23 cellular contexts compared by ENCODE assay signal in genomic region chr19:39377373-39378362, GRCh38. TPM values are rescaled to one million over a fixed set of nuclear protein-coding genes. Genes with fewer than 3 reads are reported as not detected.
DNase-seq lines count a peak whose midpoint lies in the region; ATAC-seq and TF ChIP-seq lines count a peak whose summit lies in the region.
"Had no signal": no experiment of that assay in that cellular context is flagged by ENCODE, and none has a peak within 500 bp of the region (broad histone marks: within the 10 kb centered on the region; RNA-seq: fewer than 3 reads in every experiment).

No MANE protein-coding gene starts in this region.

- no peaks in the 10 kb centered on the region for H3K27me3 Mint-ChIP-seq in activated T-cell treated with anti-CD3 and anti-CD28 coated beads, Interleukin-2, amount 50 U/mL, for 24 hours
- H3K27me3 Mint-ChIP-seq in activated T-cell treated with anti-CD3 and anti-CD28 coated beads, Interleukin-2, amount 50 U/mL, for 72 hours (ENCODE audit: low read depth) = no peaks in the 10 kb centered on the region
- no peaks in the 10 kb centered on the region for H3K27me3 Mint-ChIP-seq in H9 (ENCODE audit: low read depth)

- H2BK15ac ChIP-seq in mesenchymal stem cell (ENCODE audit: low read depth, poor library complexity, severe bottlenecking) = no peak overlapping the region
- H2BK15ac ChIP-seq in H9 (ENCODE audit: low read depth, low read length) = no peak overlapping the region

- H2BK120ac ChIP-seq in mesenchymal stem cell (ENCODE audit: low read depth, low read length) (no peak overlapping the region), H9 (ENCODE audit: low read depth, low read length, poor library complexity, severe bottlenecking) (no peak overlapping the region)

- peak overlapping the region; percentile 48 for H3K27ac Mint-ChIP-seq in activated T-cell treated with anti-CD3 and anti-CD28 coated beads, Interleukin-2, amount 50 U/mL, for 24 hours
- no peak overlapping the region for H3K27ac Mint-ChIP-seq in activated T-cell treated with anti-CD3 and anti-CD28 coated beads, Interleukin-2, amount 50 U/mL, for 72 hours
- H3K27ac Mint-ChIP-seq in H9 = no peak overlapping the region

- H3K9me3 ChIP-seq in mesenchymal stem cell (ENCODE audit: control insufficient read depth, low read length) (no peaks in the 10 kb centered on the region), H9 (ENCODE audit: control insufficient read depth, low read depth, low read length) (no peaks in the 10 kb centered on the region)
- H3K9me3 ChIP-seq: Peyer's patch, SJCRH30 had no signal

- H3K36me3 Mint-ChIP-seq in activated T-cell treated with anti-CD3 and anti-CD28 coated beads, Interleukin-2, amount 50 U/mL, for 24 hours (ENCODE audit: low read depth) = peaks cover 88% of the 10 kb centered on the region
- peaks cover 3 to 20% of the 10 kb centered on the region in 2 donors for H3K36me3 Mint-ChIP-seq in activated T-cell treated with anti-CD3 and anti-CD28 coated beads, Interleukin-2, amount 50 U/mL, for 72 hours (ENCODE audit: insufficient read depth in 2 of 2)
- peaks cover 54 to 87% (median 82%) of the 10 kb centered on the region in 3 experiments; a peak in 6 of 7 replicates for H3K36me3 Mint-ChIP-seq in H9 (ENCODE audit: insufficient read depth in 1 of 3, low read depth in 3 of 3)

- H4K8ac ChIP-seq in mesenchymal stem cell (ENCODE audit: low read length) (no peak overlapping the region), H9 (replicated peaks; ENCODE audit: insufficient read length, low read depth, low read length) (no peak overlapping the region)

- H3K4ac ChIP-seq in mesenchymal stem cell (ENCODE audit: low read depth in 1 of 2, low read length in 2 of 2) (no peak overlapping the region), H9 (ENCODE audit: low read depth, low read length) (no peak overlapping the region)

- intact Hi-C loops in dorsolateral prefrontal cortex (cut with DNase I) = no loop called here

- no peak overlapping the region for H3K56ac ChIP-seq in H9 (ENCODE audit: insufficient read length, low read depth, low read length)

- H3K4me1 Mint-ChIP-seq in activated T-cell treated with anti-CD3 and anti-CD28 coated beads, Interleukin-2, amount 50 U/mL, for 24 hours (ENCODE audit: low read depth) = no peaks in the 10 kb centered on the region
- H3K4me1 Mint-ChIP-seq in activated T-cell treated with anti-CD3 and anti-CD28 coated beads, Interleukin-2, amount 50 U/mL, for 72 hours (ENCODE audit: low read depth) = no peaks in the 10 kb centered on the region
- no peaks in the 10 kb centered on the region for H3K4me1 Mint-ChIP-seq in H9

- peaks cover 86 to 92% of the 10 kb centered on the region in 2 experiments for H3K36me3 ChIP-seq in mesenchymal stem cell (ENCODE audit: control insufficient read depth in 1 of 2, insufficient read depth in 2 of 2, low read depth in 1 of 2, low read length in 2 of 2)

- H3K4me2 ChIP-seq in mesenchymal stem cell (ENCODE audit: low read length, poor library complexity, severe bottlenecking) (no peak overlapping the region), H9 (ENCODE audit: insufficient read depth, insufficient read length, low read length) (no peak overlapping the region)

- H2BK12ac ChIP-seq in mesenchymal stem cell (ENCODE audit: low read length in 2 of 2) (no peak overlapping the region), H9 (ENCODE audit: insufficient read length, low read depth, low read length) (no peak overlapping the region)

- H3K4me3 Mint-ChIP-seq in activated T-cell treated with anti-CD3 and anti-CD28 coated beads, Interleukin-2, amount 50 U/mL, for 24 hours = no peak overlapping the region
- H3K4me3 Mint-ChIP-seq in activated T-cell treated with anti-CD3 and anti-CD28 coated beads, Interleukin-2, amount 50 U/mL, for 72 hours = no peak overlapping the region
- no peak overlapping the region for H3K4me3 Mint-ChIP-seq in H9

- H2BK5ac ChIP-seq in mesenchymal stem cell (ENCODE audit: low read depth, low read length, poor library complexity, severe bottlenecking) = no peak overlapping the region
- H2BK5ac ChIP-seq in H9 (ENCODE audit: insufficient read length, low read length) = no peak overlapping the region

- no peaks in the 10 kb centered on the region for H3K23me2 ChIP-seq in H9 (ENCODE audit: insufficient read length, low read depth, low read length, poor library complexity, severe bottlenecking)

- H3T11ph ChIP-seq in H9 (ENCODE audit: low read length) = no peak overlapping the region

- H3K79me1 ChIP-seq in mesenchymal stem cell (replicated peaks; ENCODE audit: low read length, poor library complexity, severe bottlenecking) (peaks cover 31% of the 10 kb centered on the region), H9 (ENCODE audit: insufficient read depth, low read depth, low read length, poor library complexity, severe bottlenecking) (no peaks in the 10 kb centered on the region)

- H4K5ac ChIP-seq in H9 (ENCODE audit: insufficient read length, low read depth, low read length) = no peak overlapping the region

- H3K4me3 ChIP-seq in dorsolateral prefrontal cortex (no peak overlapping the region), mesenchymal stem cell (ENCODE audit: insufficient read depth in 1 of 2, low read depth in 1 of 2, low read length in 2 of 2) (peak overlapping the region in 1 of 2 experiments; percentile 14)
- H3K4me3 ChIP-seq: Peyer's patch, SJCRH30 had no signal

- peaks cover 2% of the 10 kb centered on the region for H4K20me1 ChIP-seq in H9 (ENCODE audit: control insufficient read depth, insufficient read depth, insufficient read length)

- H3K79me2 ChIP-seq in H9 (ENCODE audit: insufficient read depth, low read length) = no peaks in the 10 kb centered on the region

- H3K27ac ChIP-seq in dorsolateral prefrontal cortex = peak overlapping the region in 30 of 59 donors; percentile 3 to 98 (median 42)
- no peak overlapping the region for H3K27ac ChIP-seq in mesenchymal stem cell (ENCODE audit: low read length, poor library complexity, severe bottlenecking)
- H3K27ac ChIP-seq in temporal lobe (ENCODE audit: low read depth, low read length) = peak overlapping the region; percentile 14
- no peak overlapping the region for H3K27ac ChIP-seq in H9 (ENCODE audit: insufficient read length, low read depth, low read length)
- H3K27ac ChIP-seq: 22Rv1, C4-2B, Peyer's patch, SJCRH30 had no signal

- no peak overlapping the region for H3K18ac ChIP-seq in mesenchymal stem cell (ENCODE audit: low read depth in 1 of 2, low read length in 2 of 2)
- H3K18ac ChIP-seq in H9 (ENCODE audit: insufficient read length, low read depth, low read length) = no peak overlapping the region

- H3K23ac ChIP-seq in mesenchymal stem cell (ENCODE audit: low read length in 2 of 2) (no peak overlapping the region), H9 (ENCODE audit: insufficient read length, low read depth, low read length) (no peak overlapping the region)

- 96% methylated on average over 18 of the region's 18 CpGs for WGBS in mesenchymal stem cell
- no CpG with 5 or more reads among the region's 18 CpGs for WGBS in H9 (ENCODE audit: extremely low coverage, insufficient read length, low lambda C conversion rate)

- no peaks in the 10 kb centered on the region for H3K9me3 Mint-ChIP-seq in activated T-cell treated with anti-CD3 and anti-CD28 coated beads, Interleukin-2, amount 50 U/mL, for 24 hours
- no peaks in the 10 kb centered on the region for H3K9me3 Mint-ChIP-seq in activated T-cell treated with anti-CD3 and anti-CD28 coated beads, Interleukin-2, amount 50 U/mL, for 72 hours
- no peaks in the 10 kb centered on the region for H3K9me3 Mint-ChIP-seq in H9

- no peaks in the 10 kb centered on the region for H3K27me3 ChIP-seq in dorsolateral prefrontal cortex
- no peaks in the 10 kb centered on the region for H3K27me3 ChIP-seq in mesenchymal stem cell (ENCODE audit: control insufficient read depth in 1 of 2, insufficient read depth in 1 of 2, low read length in 2 of 2)
- no peaks in the 10 kb centered on the region for H3K27me3 ChIP-seq in H9 (ENCODE audit: insufficient read depth, low read length)
- H3K27me3 ChIP-seq: Peyer's patch, SJCRH30 had no signal

- DNase-seq in activated T-cell treated with anti-CD3 and anti-CD28 coated beads, Interleukin-2, amount 50 U/mL, for 24 hours = no peak
- DNase-seq in activated T-cell treated with anti-CD3 and anti-CD28 coated beads, Interleukin-2, amount 50 U/mL, for 72 hours = no peak
- DNase-seq in dorsolateral prefrontal cortex = no peak
- no peak for DNase-seq in mesenchymal stem cell
- DNase-seq in middle frontal gyrus (ENCODE audit: extremely low spot score, low spot score) = no peak
- DNase-seq in H9 = no peak
- DNase-seq in NOMO-1 treated with dmso at 0.1 percent for 144 hours (lab: John Stamatoyannopoulos, UW; ENCODE audit: unreplicated experiment) = no peak
- DNase-seq: ACHN, AML-193, DMS53, GDM1, KBM-7, MM.1S, NCI-H1092, NCI-H1436, NCI-H1930, NCI-H2227 treated with DMSO at 0.1 percent for 48 hours, NCI-H510A, Peyer's patch, SJCRH30 had no signal

- TF ChIP-seq CTCF in dorsolateral prefrontal cortex (IDR thresholded peaks at IDR 0.05 in 54 of 56, conservative IDR thresholded peaks at IDR 0.05 in 2 of 56; ENCODE audit: low read depth in 1 of 56, partially characterized antibody in 56 of 56) (no peak), H9 (conservative IDR thresholded peaks at IDR 0.05) (no peak)

- H2AFZ ChIP-seq in mesenchymal stem cell (ENCODE audit: low read depth, low read length) = no peak overlapping the region
- no peak overlapping the region for H2AFZ ChIP-seq in H9 (ENCODE audit: low read length)

- ATAC-seq in activated T-cell treated with anti-CD3 and anti-CD28 coated beads, Interleukin-2, amount 50 U/mL, for 72 hours (replicated peaks in 1 of 2) = no peak

- H3K9ac ChIP-seq in mesenchymal stem cell (ENCODE audit: low read length) (peak overlapping the region; percentile 83), H9 (ENCODE audit: extremely low read depth, insufficient read length, low read length) (no peak overlapping the region)

- H2AK5ac ChIP-seq in mesenchymal stem cell (ENCODE audit: low read length, severe bottlenecking) (no peak overlapping the region), H9 (ENCODE audit: insufficient read length, low read length) (no peak overlapping the region)

- H3K14ac ChIP-seq in mesenchymal stem cell (ENCODE audit: low read length in 2 of 2) (no peak overlapping the region), H9 (ENCODE audit: insufficient read depth, low read length) (no peak overlapping the region)

- H3K4me1 ChIP-seq in mesenchymal stem cell (ENCODE audit: control insufficient read depth, insufficient read depth, low read depth, low read length) (peaks cover 3% of the 10 kb centered on the region), H9 (ENCODE audit: insufficient read depth, low read length) (no peaks in the 10 kb centered on the region)
- H3K4me1 ChIP-seq: SJCRH30 had no signal

- no peak overlapping the region for H4K91ac ChIP-seq in mesenchymal stem cell (ENCODE audit: low read length)
- H4K91ac ChIP-seq in H9 (ENCODE audit: insufficient read length, low read depth, low read length) = no peak overlapping the region

- no peak overlapping the region for H2BK20ac ChIP-seq in H9 (ENCODE audit: low read depth, low read length, poor library complexity, severe bottlenecking)

RNA-seq across cellular contexts. Expression of gene PAF1, which starts 13.2 kb away (rescaled TPM):
- 10 to 100 TPM; 52.0 TPM for total RNA-seq in activated T-cell treated with anti-CD3 and anti-CD28 coated beads, Interleukin-2, amount 50 U/mL, for 72 hours
- total RNA-seq in dorsolateral prefrontal cortex (10 to 100 TPM; 33.5 to 65.7 (median 46.2) TPM), temporal lobe (21.6 TPM), H9 (2021) (34.9 and 38.0 TPM in 2 replicates)
- 45.4 TPM for polyA plus RNA-seq in mesenchymal stem cell (2013, experiment 1 of 2)
- 45.0 TPM for polyA plus RNA-seq in mesenchymal stem cell (2013, experiment 2 of 2)

RNA-seq across cellular contexts. Expression of gene MED29, which starts 13.5 kb away (rescaled TPM):
- 10 to 100 TPM; 26.4 to 34.3 TPM for total RNA-seq in activated T-cell treated with anti-CD3 and anti-CD28 coated beads, Interleukin-2, amount 50 U/mL, for 72 hours
- 10 to 100 TPM; 41.8 to 99.7 (median 69.9) TPM for total RNA-seq in dorsolateral prefrontal cortex
- 31.3 TPM for polyA plus RNA-seq in mesenchymal stem cell (2013, experiment 1 of 2)
- 31.7 TPM for polyA plus RNA-seq in mesenchymal stem cell (2013, experiment 2 of 2)
- 16.2 TPM for total RNA-seq in temporal lobe
- total RNA-seq in H9 (2021) = 48.3 and 49.2 TPM in 2 replicates

RNA-seq across cellular contexts. Expression of gene ZFP36, which starts 29.0 kb away (rescaled TPM):
- total RNA-seq in activated T-cell treated with anti-CD3 and anti-CD28 coated beads, Interleukin-2, amount 50 U/mL, for 72 hours = 100 to 1,000 TPM in 1 of 2 donors, 10 to 100 TPM in 1; 81.4 to 108 TPM
- total RNA-seq in dorsolateral prefrontal cortex (100 to 1,000 TPM in 17 of 120 experiments, 10 to 100 TPM in 99, 1 to 10 TPM in 4; 7.0 to 246 (median 38.2) TPM), temporal lobe (2.0 TPM), H9 (2021) (14.6 and 15.4 TPM in 2 replicates)
- polyA plus RNA-seq in mesenchymal stem cell (2013, experiment 1 of 2) = 316 TPM
- polyA plus RNA-seq in mesenchymal stem cell (2013, experiment 2 of 2) = 290 TPM

RNA-seq across cellular contexts. Expression of gene PLEKHG2, which starts 34.8 kb away (rescaled TPM):
- total RNA-seq in activated T-cell treated with anti-CD3 and anti-CD28 coated beads, Interleukin-2, amount 50 U/mL, for 72 hours = 10 to 100 TPM; 86.5 to 92.1 TPM
- total RNA-seq in dorsolateral prefrontal cortex (10 to 100 TPM in 50 of 120 experiments, 1 to 10 TPM in 70; 2.1 to 25.5 (median 9.2) TPM), temporal lobe (20.2 TPM), H9 (2021) (167 and 170 TPM in 2 replicates)
- polyA plus RNA-seq in mesenchymal stem cell (2013, experiment 1 of 2) = 61.4 TPM
- 51.6 TPM for polyA plus RNA-seq in mesenchymal stem cell (2013, experiment 2 of 2)

RNA-seq across cellular contexts. Expression of gene SAMD4B, which starts 35.4 kb away (rescaled TPM):
- 10 to 100 TPM; 59.6 to 63.6 TPM for total RNA-seq in activated T-cell treated with anti-CD3 and anti-CD28 coated beads, Interleukin-2, amount 50 U/mL, for 72 hours
- total RNA-seq in dorsolateral prefrontal cortex = 100 to 1,000 TPM; 107 to 294 (median 153) TPM
- polyA plus RNA-seq in mesenchymal stem cell (2013, experiment 1 of 2) = 109 TPM
- polyA plus RNA-seq in mesenchymal stem cell (2013, experiment 2 of 2) = 107 TPM
- 20.9 TPM for total RNA-seq in temporal lobe
- 134 and 135 TPM in 2 replicates for total RNA-seq in H9 (2021)

Comparison
In these comparisons a context has a peak if more than half of its experiments do, and no peak if none do; other contexts are left out.
1. H3K27ac ChIP-seq: peak in dorsolateral prefrontal cortex (30 of 59) and temporal lobe (single experiment); none in mesenchymal stem cell (single experiment) and H9 (single experiment).